Comparison of ENCODE assay signal across 1 cellular context in genomic region chr1:33012165-33012564, GRCh38.
TF ChIP-seq lines count a peak whose summit lies in the region.

No MANE protein-coding gene starts in this region.

TF ChIP-seq in GM23338, 12 proteins besides CTCF, POLR2A, EP300 and RAD21 (continued from another document):
- TF ChIP-seq ZNF462 (CRISPR knock-in tag; IDR thresholded peaks at IDR 0.05) = no peak
- TF ChIP-seq CREB1 (CRISPR knock-in tag; IDR thresholded peaks at IDR 0.05; ENCODE audit: low read depth) = no peak
- TF ChIP-seq EZH2 (IDR thresholded peaks at IDR 0.05; ENCODE audit: low read depth, unreplicated experiment) = no peak
- TF ChIP-seq, protein P1, sequence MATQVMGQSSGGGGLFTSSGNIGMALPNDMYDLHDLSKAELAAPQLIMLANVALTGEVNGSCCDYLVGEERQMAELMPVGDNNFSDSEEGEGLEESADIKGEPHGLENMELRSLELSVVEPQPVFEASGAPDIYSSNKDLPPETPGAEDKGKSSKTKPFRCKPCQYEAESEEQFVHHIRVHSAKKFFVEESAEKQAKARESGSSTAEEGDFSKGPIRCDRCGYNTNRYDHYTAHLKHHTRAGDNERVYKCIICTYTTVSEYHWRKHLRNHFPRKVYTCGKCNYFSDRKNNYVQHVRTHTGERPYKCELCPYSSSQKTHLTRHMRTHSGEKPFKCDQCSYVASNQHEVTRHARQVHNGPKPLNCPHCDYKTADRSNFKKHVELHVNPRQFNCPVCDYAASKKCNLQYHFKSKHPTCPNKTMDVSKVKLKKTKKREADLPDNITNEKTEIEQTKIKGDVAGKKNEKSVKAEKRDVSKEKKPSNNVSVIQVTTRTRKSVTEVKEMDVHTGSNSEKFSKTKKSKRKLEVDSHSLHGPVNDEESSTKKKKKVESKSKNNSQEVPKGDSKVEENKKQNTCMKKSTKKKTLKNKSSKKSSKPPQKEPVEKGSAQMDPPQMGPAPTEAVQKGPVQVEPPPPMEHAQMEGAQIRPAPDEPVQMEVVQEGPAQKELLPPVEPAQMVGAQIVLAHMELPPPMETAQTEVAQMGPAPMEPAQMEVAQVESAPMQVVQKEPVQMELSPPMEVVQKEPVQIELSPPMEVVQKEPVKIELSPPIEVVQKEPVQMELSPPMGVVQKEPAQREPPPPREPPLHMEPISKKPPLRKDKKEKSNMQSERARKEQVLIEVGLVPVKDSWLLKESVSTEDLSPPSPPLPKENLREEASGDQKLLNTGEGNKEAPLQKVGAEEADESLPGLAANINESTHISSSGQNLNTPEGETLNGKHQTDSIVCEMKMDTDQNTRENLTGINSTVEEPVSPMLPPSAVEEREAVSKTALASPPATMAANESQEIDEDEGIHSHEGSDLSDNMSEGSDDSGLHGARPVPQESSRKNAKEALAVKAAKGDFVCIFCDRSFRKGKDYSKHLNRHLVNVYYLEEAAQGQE (IDR thresholded peaks at IDR 0.05; ENCODE audit: unreplicated experiment) = no peak
- no peak for TF ChIP-seq POLR2AphosphoS5 (IDR thresholded peaks at IDR 0.05; ENCODE audit: low read depth)
- no peak for TF ChIP-seq STAT1 (IDR thresholded peaks at IDR 0.05; ENCODE audit: unreplicated experiment)
- TF ChIP-seq EZH2phosphoT487 (IDR thresholded peaks at IDR 0.05; ENCODE audit: unreplicated experiment) = no peak
- no peak for TF ChIP-seq NANOG (IDR thresholded peaks at IDR 0.05; ENCODE audit: borderline replicate concordance)
- no peak for TF ChIP-seq ETS1 (IDR thresholded peaks at IDR 0.05)
- TF ChIP-seq ZNF331 (CRISPR knock-in tag; IDR thresholded peaks at IDR 0.05; ENCODE audit: low read depth) = no peak
- TF ChIP-seq JUNB (IDR thresholded peaks at IDR 0.05; ENCODE audit: unreplicated experiment) = no peak
TF ChIP-seq in GM23338: peak in this region for 0.
